Comparison of ENCODE assay signal across 8 cellular contexts in the genomic region with DNA sequence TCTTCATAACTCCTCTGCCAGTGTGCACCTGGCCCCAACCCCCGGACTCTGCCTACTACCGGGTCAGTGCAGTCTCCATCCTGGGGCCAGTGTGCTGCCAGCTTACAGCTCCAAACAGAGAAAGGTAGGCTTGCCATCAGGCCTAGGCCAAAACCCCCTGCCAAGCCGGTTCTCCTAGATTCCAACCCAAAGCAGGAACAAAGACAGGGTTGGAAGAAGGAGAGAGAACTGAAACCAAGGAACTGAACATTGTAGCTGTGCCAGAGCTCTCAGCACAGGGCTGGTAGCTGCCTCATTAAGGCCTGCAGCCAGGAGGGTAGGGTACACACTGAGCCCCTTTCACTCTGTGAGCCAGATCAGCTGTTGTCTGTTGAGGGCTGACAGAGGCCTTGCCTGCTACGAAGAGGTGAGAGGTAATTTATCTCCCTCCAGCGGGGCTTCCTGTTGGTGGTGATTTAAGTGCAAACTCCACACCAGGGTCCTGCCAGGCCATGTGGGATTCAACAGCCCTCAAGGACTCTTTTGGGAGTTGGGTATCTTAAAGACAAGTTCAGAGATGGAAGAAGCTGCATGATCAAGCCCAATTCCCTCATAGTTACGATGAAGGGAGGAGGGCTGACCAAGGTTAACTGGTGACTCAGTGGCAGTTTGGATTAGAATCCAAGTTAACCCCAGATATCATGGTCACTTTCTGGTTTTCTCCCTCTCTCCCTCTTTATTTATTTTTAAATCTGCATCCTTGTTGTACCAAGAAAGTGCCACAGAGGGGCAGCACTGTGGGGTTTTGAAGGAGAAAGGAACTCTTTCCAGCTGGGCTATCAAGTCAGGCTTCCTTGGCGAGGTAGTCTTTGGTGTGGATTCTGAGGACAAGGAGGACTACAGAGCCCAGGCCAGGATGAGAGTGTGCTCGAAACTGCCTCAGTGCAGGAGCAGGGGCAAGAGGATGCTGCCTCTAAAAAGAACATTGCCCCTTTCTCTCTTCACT. TPM values are rescaled to one million over a fixed set of nuclear protein-coding genes. Genes with fewer than 3 reads are reported as not detected.
DNase-seq lines count a peak whose midpoint lies in the region; ATAC-seq and TF ChIP-seq lines count a peak whose summit lies in the region.

No MANE protein-coding gene starts in this region.

- no peak for TF ChIP-seq POLR2A in NB4 (IDR thresholded peaks at IDR 0.05; ENCODE audit: extremely low read depth, insufficient read length)

- intact Hi-C loops in mucosa of descending colon (cut with DNase I, micrococcal nuclease) = loop anchor here (5.0 to 10.0 kb wide), 2 partner anchors 137 to 140 kb away; no protein-coding TSS in a partner anchor
- intact Hi-C loops in natural killer cell (cut with micrococcal nuclease) = no loop called here

- peak overlapping the region; percentile 53 for H3K27ac ChIP-seq in BLaER1

- H4K20me1 ChIP-seq in BLaER1 = no peaks in the 10 kb centered on the region

- H3K27me3 Mint-ChIP-seq in natural killer cell (ENCODE audit: low read depth in 2 of 2) = no peaks in the 10 kb centered on the region

- ATAC-seq in mucosa of descending colon = peak; percentile 23
- ATAC-seq in natural killer cell = no peak
- ATAC-seq in GM19397 (IDR thresholded peaks at IDR 0.05; ENCODE audit: unreplicated experiment) = no peak

- H3K36me3 ChIP-seq in BLaER1 (peaks cover 41% of the 10 kb centered on the region), mucosa of descending colon (ENCODE audit: low read depth) (no peaks in the 10 kb centered on the region)

- no peak overlapping the region for H3K9ac ChIP-seq in BLaER1

- peaks cover 57% of the 10 kb centered on the region for H3K4me1 ChIP-seq in BLaER1
- H3K4me1 ChIP-seq in mucosa of descending colon (ENCODE audit: low read depth) = no peaks in the 10 kb centered on the region

- peak overlapping the region in 1 of 2 donors; percentile 54 for H3K27ac Mint-ChIP-seq in natural killer cell

- H3K9me3 ChIP-seq in BLaER1 (no peaks in the 10 kb centered on the region), mucosa of descending colon (no peaks in the 10 kb centered on the region)

- peak; percentile 60 for DNase-seq in NB4 (ENCODE audit: low read depth)
- peak; percentile 73 for DNase-seq in dermis blood vessel endothelial cell
- DNase-seq in mucosa of descending colon = no peak
- DNase-seq in natural killer cell = no peak
- DNase-seq in dedifferentiated amniotic fluid mesenchymal stem cell (ENCODE audit: extremely low spot score) = no peak
- no peak for DNase-seq in stimulated activated CD4-positive, alpha-beta T cell treated with anti-CD3 and anti-CD28 coated beads, Interleukin-4, amount 100 ng/mL, for 4 hours

- H3K4me3 ChIP-seq in BLaER1 (no peak overlapping the region), NB4 (ENCODE audit: low read depth, low read length) (no peak overlapping the region), mucosa of descending colon (no peak overlapping the region)

- peaks cover 51 to 52% of the 10 kb centered on the region in 2 donors for H3K4me1 Mint-ChIP-seq in natural killer cell

- TF ChIP-seq CTCF in NB4 (IDR thresholded peaks at IDR 0.05; ENCODE audit: low read depth, low read length) (peak; percentile 40), mucosa of descending colon (IDR thresholded peaks at IDR 0.05) (no peak), natural killer cell (IDR thresholded peaks at IDR 0.05) (no peak)

- H3K9me3 Mint-ChIP-seq in natural killer cell = no peaks in the 10 kb centered on the region

- H3K4me3 Mint-ChIP-seq in natural killer cell = no peak overlapping the region

- no peaks in the 10 kb centered on the region for H3K27me3 ChIP-seq in BLaER1

- H3K4me2 ChIP-seq in BLaER1 = peak overlapping the region; percentile 25

- peaks cover 27% of the 10 kb centered on the region for H3K36me3 Mint-ChIP-seq in natural killer cell

RNA-seq across cellular contexts. Expression of a gene that starts 48.1 kb away (rescaled TPM):
- total RNA-seq in dermis blood vessel endothelial cell (33.7 and 40.5 TPM in 2 replicates), mucosa of descending colon (10 to 100 TPM in 1 of 3 donors, 1 to 10 TPM in 2; 2.2 to 18.0 (median 3.5) TPM), natural killer cell (10 to 100 TPM; 37.4 to 54.8 (median 38.5) TPM)

Comparison
In these comparisons a context has a peak if more than half of its experiments do, and no peak if none do; other contexts are left out.
1. DNase-seq: peak in NB4 (single experiment) and dermis blood vessel endothelial cell (single experiment); none in mucosa of descending colon (0 of 3), natural killer cell (single experiment), dedifferentiated amniotic fluid mesenchymal stem cell (single experiment) and stimulated activated CD4-positive, alpha-beta T cell treated with anti-CD3 and anti-CD28 coated beads, Interleukin-4, amount 100 ng/mL, for 4 hours (0 of 2).